ENCODE assay signal across 21 cellular contexts in genomic region chr12:46380397-46380796, GRCh38.
"Had no signal": no experiment of that assay in that cellular context is flagged by ENCODE, and none has a peak within 500 bp of the region (broad histone marks: within the 10 kb centered on the region; RNA-seq: fewer than 3 reads in every experiment).

No MANE protein-coding gene starts in this region.

- H3K4me3 ChIP-seq: esophagus squamous epithelium, gastroesophageal sphincter, hepatocyte, left ventricle myocardium inferior, lower lobe of right lung, right atrium auricular region, sigmoid colon, skin epidermis, suprapubic skin, thyroid gland, upper lobe of right lung, vagina had no signal

- H3K27me3 ChIP-seq: esophagus squamous epithelium, gastroesophageal sphincter, hepatocyte, neutrophil, right atrium auricular region, sigmoid colon, suprapubic skin, thyroid gland, upper lobe of right lung, vagina had no signal

- H3K9me3 Mint-ChIP-seq: naive B cell had no signal

- H3K9me3 ChIP-seq: esophagus squamous epithelium, gastroesophageal sphincter, lower lobe of right lung, neutrophil, right atrium auricular region, sigmoid colon, suprapubic skin, thyroid gland, upper lobe of right lung, vagina had no signal

- H3K36me3 ChIP-seq: esophagus squamous epithelium, gastroesophageal sphincter, left ventricle myocardium inferior, lower lobe of right lung, neutrophil, right atrium auricular region, sigmoid colon, suprapubic skin, thyroid gland, upper lobe of right lung, vagina had no signal

- H3K4me2 ChIP-seq: hepatocyte had no signal

- H3K36me3 Mint-ChIP-seq: naive B cell had no signal

- H3K27me3 Mint-ChIP-seq: naive B cell had no signal

- H3K27ac ChIP-seq: esophagus squamous epithelium, gastroesophageal sphincter, hepatocyte, left ventricle myocardium inferior, lower lobe of right lung, neutrophil, right atrium auricular region, sigmoid colon, skin epidermis, suprapubic skin, thyroid gland, upper lobe of right lung, vagina had no signal

- DNase-seq: effector memory CD4-positive, alpha-beta T cell; esophagus squamous epithelium; kidney; left cardiac atrium; left ventricle myocardium inferior; lower lobe of right lung; mesenchymal stem cell; naive B cell; nephron progenitor cell; sigmoid colon; stimulated activated CD4-positive, alpha-beta T cell treated with anti-CD3 and anti-CD28 coated beads, Interleukin-2, amount 100 ng/mL, for 24 hours; stimulated activated naive CD8-positive, alpha-beta T cell treated with anti-CD3 and anti-CD28 coated beads, Interleukin-15, Interleukin-2, amounts not matched to agents 100 U/mL and 50 U/mL, for 24 hours; thyroid gland; upper lobe of right lung had no signal

- H3K27ac Mint-ChIP-seq: nephron progenitor cell had no signal

- H3K4me3 Mint-ChIP-seq: nephron progenitor cell had no signal
